3 cellular contexts compared by ENCODE assay signal in genomic region chr3:46905661-46906451, GRCh38.
TF ChIP-seq lines count a peak whose summit lies in the region.

No MANE protein-coding gene starts in this region.

TF ChIP-seq in SK-N-SH, 30 proteins besides CTCF, POLR2A, EP300 and RAD21:
- TF ChIP-seq FOXM1 (IDR thresholded peaks at IDR 0.05; ENCODE audit: low read depth) (no peak), MAX (IDR thresholded peaks at IDR 0.05; ENCODE audit: low read depth) (no peak), MEF2A (IDR thresholded peaks at IDR 0.05; ENCODE audit: borderline replicate concordance, low read depth) (no peak), IRF3 (IDR thresholded peaks at IDR 0.05; ENCODE audit: low read depth, low read length) (no peak), SMC3 (IDR thresholded peaks at IDR 0.05; ENCODE audit: low read depth, low read length) (no peak), CHD2 (IDR thresholded peaks at IDR 0.05; ENCODE audit: low read length, partially characterized antibody) (no peak), FOSL2 (IDR thresholded peaks at IDR 0.05; ENCODE audit: borderline replicate concordance, low read depth) (no peak), ZBTB33 (IDR thresholded peaks at IDR 0.05; ENCODE audit: borderline replicate concordance, low read depth) (no peak), GATA2 (CRISPR knock-in tag; IDR thresholded peaks at IDR 0.05) (no peak)

TF ChIP-seq in SK-N-SH treated with all-trans-retinoic acid at 6 μM for 48 hours, 23 proteins besides CTCF, POLR2A, EP300 and RAD21 (continues in another document):
- TF ChIP-seq PPARA (CRISPR knock-in tag; IDR thresholded peaks at IDR 0.05; ENCODE audit: borderline replicate concordance) (no peak), PATZ1 (CRISPR knock-in tag; IDR thresholded peaks at IDR 0.05; ENCODE audit: borderline replicate concordance) (no peak), ZNF8 (CRISPR knock-in tag; IDR thresholded peaks at IDR 0.05) (no peak), TCF4 (CRISPR knock-in tag; IDR thresholded peaks at IDR 0.05; ENCODE audit: borderline replicate concordance) (no peak), TSHZ2 (CRISPR knock-in tag; IDR thresholded peaks at IDR 0.05) (no peak), ESRRG (CRISPR knock-in tag; IDR thresholded peaks at IDR 0.05) (no peak), ZNF565 (CRISPR knock-in tag; conservative IDR thresholded peaks at IDR 0.05; ENCODE audit: low read depth) (no peak), OSR1 (CRISPR knock-in tag; IDR thresholded peaks at IDR 0.05) (no peak), SNAI2 (CRISPR knock-in tag; IDR thresholded peaks at IDR 0.05) (no peak), BACH2 (CRISPR knock-in tag; IDR thresholded peaks at IDR 0.05; ENCODE audit: borderline replicate concordance) (no peak), GLIS3 (CRISPR knock-in tag; IDR thresholded peaks at IDR 0.05) (no peak), CSRNP3 (CRISPR knock-in tag; IDR thresholded peaks at IDR 0.05) (no peak), ZNF70 (CRISPR knock-in tag; IDR thresholded peaks at IDR 0.05) (no peak), ZFP30 (CRISPR knock-in tag; IDR thresholded peaks at IDR 0.05) (no peak), POU6F1 (CRISPR knock-in tag; IDR thresholded peaks at IDR 0.05; ENCODE audit: borderline replicate concordance, low read depth) (no peak), TOX (CRISPR knock-in tag; IDR thresholded peaks at IDR 0.05; ENCODE audit: borderline replicate concordance) (no peak), ZC3H10 (CRISPR knock-in tag; IDR thresholded peaks at IDR 0.05) (no peak), CREB5 (CRISPR knock-in tag; IDR thresholded peaks at IDR 0.05; ENCODE audit: low read depth) (no peak)

TF ChIP-seq in IMR-90, 13 proteins besides CTCF, POLR2A, EP300 and RAD21:
- TF ChIP-seq ELK1 (IDR thresholded peaks at IDR 0.05; ENCODE audit: borderline replicate concordance, low read depth, low read length) (no peak), FOS (IDR thresholded peaks at IDR 0.05; ENCODE audit: low read depth, low read length) (no peak), MAFK (IDR thresholded peaks at IDR 0.05; ENCODE audit: low read depth, low read length) (no peak), USF2 (IDR thresholded peaks at IDR 0.05; ENCODE audit: low read depth, low read length) (no peak), RFX5 (IDR thresholded peaks at IDR 0.05; ENCODE audit: low read depth, low read length) (no peak), MXI1 (IDR thresholded peaks at IDR 0.05; ENCODE audit: borderline replicate concordance, low read depth, low read length) (no peak), NFE2L2 (IDR thresholded peaks at IDR 0.05; ENCODE audit: low read depth, low read length) (no peak), CHD1 (IDR thresholded peaks at IDR 0.05; ENCODE audit: low read depth, low read length) (no peak), SMC3 (IDR thresholded peaks at IDR 0.05; ENCODE audit: low read depth, low read length) (no peak)
TF ChIP-seq in IMR-90: peak in this region for 0.
